In the genomic region with DNA sequence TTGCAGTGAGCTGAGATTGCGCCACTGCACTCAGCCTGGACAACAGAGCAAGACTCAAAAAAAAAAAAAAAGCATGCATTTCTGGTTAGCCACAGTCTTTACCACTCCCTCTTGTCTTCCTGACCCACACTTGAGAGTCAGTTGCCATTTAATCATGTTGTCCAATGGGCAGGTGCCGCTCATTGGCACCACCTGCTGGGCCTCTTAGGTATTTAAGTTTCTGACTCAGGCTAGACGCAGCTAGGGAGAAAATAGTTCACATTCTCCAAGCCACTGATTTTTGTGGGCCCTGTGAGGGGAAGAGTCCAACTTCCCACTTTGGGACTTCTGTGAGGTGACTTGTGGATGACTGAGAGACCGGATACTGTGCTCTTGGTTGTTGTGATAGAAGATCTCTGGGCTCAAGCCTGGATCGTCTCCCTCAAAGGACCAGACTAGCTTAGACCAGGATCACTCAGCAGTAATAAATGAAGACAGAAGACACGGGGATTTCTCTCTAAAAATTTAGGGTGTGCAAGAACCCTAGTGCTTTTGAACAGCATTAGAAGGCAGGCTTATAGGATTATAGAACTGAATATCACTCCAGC, we compare ENCODE assay signal across 9 cellular contexts. TPM values are rescaled to one million over a fixed set of nuclear protein-coding genes. Genes with fewer than 3 reads are reported as not detected.
DNase-seq lines count a peak whose midpoint lies in the region; ATAC-seq, FAIRE-seq and TF ChIP-seq lines count a peak whose summit lies in the region.
"Had no signal": no experiment of that assay in that cellular context is flagged by ENCODE, and none has a peak within 500 bp of the region (broad histone marks: within the 10 kb centered on the region; RNA-seq: fewer than 3 reads in every experiment).

No MANE protein-coding gene starts in this region.

- no peaks in the 10 kb centered on the region for H3K79me2 ChIP-seq in keratinocyte (ENCODE audit: control insufficient read depth, insufficient read depth, low read length)

- no peak overlapping the region for H3K27ac Mint-ChIP-seq in WTC11

- H3K9me1 ChIP-seq in keratinocyte (ENCODE audit: control insufficient read depth, extremely low read depth, insufficient read depth, low read length), result no peaks in the 10 kb centered on the region

- dilution Hi-C loops in keratinocyte (cut with MboI; ENCODE audit: extremely low pct_ligation_motif_present, low sequenced_read_pairs), result no loop called here

- no peaks in the 10 kb centered on the region for H3K9me3 ChIP-seq in BE2C
- no peaks in the 10 kb centered on the region for H3K9me3 ChIP-seq in keratinocyte (ENCODE audit: control insufficient read depth, low read depth, low read length)

- CTCF ChIA-PET in WTC11 (lab: Charles Lee), result interaction anchor here (0.6 to 2.9 kb wide), 27 partner anchors 8 to 1962 kb away, joined by 3 to 26 read pairs (median 4); a partner anchor contains a TSS

- H3K4me1 Mint-ChIP-seq in WTC11, result no peaks in the 10 kb centered on the region

- no peak overlapping the region for H3K4me3 Mint-ChIP-seq in WTC11

- H2AFZ ChIP-seq in keratinocyte (ENCODE audit: control insufficient read depth, low read length), result no peak overlapping the region

- no peak overlapping the region for H3K4me2 ChIP-seq in keratinocyte (ENCODE audit: control insufficient read depth, extremely low read depth, insufficient read depth, low read depth, low read length)

- POLR2A ChIA-PET in WTC11 (lab: Charles Lee), result no interaction called here

- TF ChIP-seq CTCF in BE2C (IDR thresholded peaks at IDR 0.05; ENCODE audit: low read depth, low read length) (peak; percentile 56), WTC11 (IDR thresholded peaks at IDR 0.05) (peak; percentile 74), keratinocyte (optimal IDR thresholded peaks at IDR 0.05 in 1 of 3, IDR thresholded peaks at IDR 0.05 in 1 of 3, conservative IDR thresholded peaks at IDR 0.05 in 1 of 3; ENCODE audit: extremely low read depth in 1 of 3, insufficient read depth in 2 of 3, low read length in 3 of 3) (peak; percentile 66 to 72 (median 68))

- FAIRE-seq in GM18507 (lab: Jason Lieb, UNC), result peak; percentile 47
- no peak for FAIRE-seq in keratinocyte (lab: Jason Lieb, UNC)
- FAIRE-seq: islet of Langerhans had no signal

- peaks cover 19% of the 10 kb centered on the region for H3K36me3 Mint-ChIP-seq in WTC11

- no peaks in the 10 kb centered on the region for H3K4me1 ChIP-seq in BE2C
- no peaks in the 10 kb centered on the region for H3K4me1 ChIP-seq in keratinocyte (ENCODE audit: control insufficient read depth, extremely low read depth, insufficient read depth, low read length)

- H3K9me3 Mint-ChIP-seq in WTC11, result peaks cover 29% of the 10 kb centered on the region

- no peak overlapping the region for H3K27ac ChIP-seq in keratinocyte (ENCODE audit: control insufficient read depth, insufficient read depth, low read length)

- ATAC-seq in HG03571 (IDR thresholded peaks at IDR 0.05; ENCODE audit: unreplicated experiment) (peak; percentile 82), WTC11 (peak; percentile 83), GM21717 (IDR thresholded peaks at IDR 0.05; ENCODE audit: unreplicated experiment) (no peak), HG03460 (IDR thresholded peaks at IDR 0.05; ENCODE audit: unreplicated experiment) (no peak)

- H3K4me3 ChIP-seq in BE2C (ENCODE audit: low read depth, low read length) (no peak overlapping the region), keratinocyte (ENCODE audit: control insufficient read depth in 2 of 3, extremely low read depth in 1 of 3, insufficient read depth in 2 of 3, low read depth in 1 of 3, low read length in 3 of 3) (no peak overlapping the region)

- H4K20me1 ChIP-seq in keratinocyte (ENCODE audit: control insufficient read depth, extremely low read depth, insufficient read depth, low read length), result no peaks in the 10 kb centered on the region

- H3K27me3 Mint-ChIP-seq in WTC11 (ENCODE audit: low read depth), result 0 out of 2 replicates have a peak, but pooled peaks cover 2% of the 10 kb centered on the region

- H3K9ac ChIP-seq in keratinocyte (ENCODE audit: control insufficient read depth, extremely low read depth, insufficient read depth, low read length), result no peak overlapping the region

- no peaks in the 10 kb centered on the region for H3K27me3 ChIP-seq in BE2C
- H3K27me3 ChIP-seq in keratinocyte (ENCODE audit: control insufficient read depth, extremely low read depth, insufficient read depth, low read length), result peaks cover 2% of the 10 kb centered on the region

- DNase-seq in BE2C (peak; percentile 27), GM18507 (ENCODE audit: extremely low spot score, insufficient read length, low read depth) (peak; percentile 17), WTC11 (ENCODE audit: low spot score) (peak; percentile 66), keratinocyte (ENCODE audit: low read depth, low spot score) (no peak), medulla oblongata (ENCODE audit: extremely low spot score) (no peak)

- H3K36me3 ChIP-seq in BE2C, result no peaks in the 10 kb centered on the region
- H3K36me3 ChIP-seq in keratinocyte (ENCODE audit: control insufficient read depth in 2 of 2, extremely low read depth in 1 of 2, insufficient read depth in 2 of 2, low read length in 2 of 2), result no peaks in the 10 kb centered on the region

TF ChIP-seq in WTC11, 78 proteins besides CTCF, POLR2A, EP300 and RAD21:
- TF ChIP-seq GTF2I (CRISPR knock-in tag; conservative IDR thresholded peaks at IDR 0.05) (0 out of 2 replicates have a peak, but pooled peaks have one; percentile 45), TEAD1 (CRISPR knock-in tag; IDR thresholded peaks at IDR 0.05) (no peak)

RNA-seq across cellular contexts. Expression of a gene that starts 26.8 kb away (rescaled TPM):
- not detected for polyA plus RNA-seq in BE2C (2012; ENCODE audit: insufficient read depth, insufficient read length, low read depth)
- 0.94 to 1.3 TPM (median 1.3 TPM) in 3 replicates for total RNA-seq in WTC11 (2021)
- not detected in 3 replicates for polyA plus RNA-seq in keratinocyte
- not detected for polyA plus RNA-seq in keratinocyte (2011; ENCODE audit: low read depth)
- not detected in 2 replicates for polyA plus RNA-seq in keratinocyte (2011; cell fraction: cytosol; rRNA removed)
- not detected in 2 replicates for polyA plus RNA-seq in keratinocyte (2011; cell fraction: nucleus; rRNA removed)
- polyA plus RNA-seq in keratinocyte (2012; ENCODE audit: low replicate concordance), result not detected in 2 replicates
- not detected in 3 replicates for polyA minus RNA-seq in keratinocyte
- not detected for polyA minus RNA-seq in keratinocyte (2011; cell fraction: cytosol; rRNA and poly(A)+ RNA removed)
- polyA minus RNA-seq in keratinocyte (2011; cell fraction: nucleus; rRNA and poly(A)+ RNA removed), result not detected in 2 replicates

Comparison
In these comparisons a context has a peak if more than half of its experiments do, and no peak if none do; other contexts are left out.
1. DNase-seq: peak in BE2C (single experiment), GM18507 (single experiment) and WTC11 (single experiment); none in keratinocyte (single experiment) and medulla oblongata (single experiment).
2. ATAC-seq: peak in HG03571 (single experiment) and WTC11 (single experiment); none in GM21717 (single experiment) and HG03460 (single experiment).
3. Peak in every context shown above with its lines, with median percentiles within 50 percentile points of each other: CTCF ChIP-seq.